Comparison of ENCODE assay signal across 36 cellular contexts in genomic region chr10:3037182-3037581, GRCh38.
"Had no signal": no experiment of that assay in that cellular context is flagged by ENCODE, and none has a peak within 500 bp of the region (broad histone marks: within the 10 kb centered on the region; RNA-seq: fewer than 3 reads in every experiment).

No MANE protein-coding gene starts in this region.

- FAIRE-seq: RCC 7860 had no signal

- H3K4me2 ChIP-seq: PC-9 had no signal

- H3K4me1 ChIP-seq: ascending aorta had no signal

- H3K27me3 ChIP-seq: ascending aorta had no signal

- H3K4me3 ChIP-seq: ascending aorta, MG63, PC-9 had no signal

- ATAC-seq: activated CD4-positive, alpha-beta T cell treated with anti-CD3 and anti-CD28 coated beads for 36 hours; activated CD4-positive, CD25-positive, alpha-beta regulatory T cell treated with anti-CD3 and anti-CD28 coated beads, Interleukin-2, amount 50 U/mL, for 24 hours; activated CD8-positive, alpha-beta T cell treated with anti-CD3 and anti-CD28 coated beads, Interleukin-2, amount 10 ng/mL, durations not matched to agents 7 days and 5 days; Right ventricle myocardium inferior; SK-N-SH treated with all-trans-retinoic acid at 6 μM for 48 hours had no signal

- H3K27ac Mint-ChIP-seq: activated CD4-positive, alpha-beta T cell treated with anti-CD3 and anti-CD28 coated beads for 36 hours; activated CD4-positive, alpha-beta T cell treated with anti-CD3 and anti-CD28 coated beads, Interleukin-2, amount 10 ng/mL, durations not matched to agents 7 days and 5 days; activated CD8-positive, alpha-beta T cell treated with anti-CD3 and anti-CD28 coated beads, Interleukin-2, amount 10 ng/mL, durations not matched to agents 7 days and 5 days; activated naive CD4-positive, alpha-beta T cell treated with anti-CD3 and anti-CD28 coated beads, Interleukin-2, amount 50 U/mL, for 24 hours; activated naive CD8-positive, alpha-beta T cell treated with anti-CD3 and anti-CD28 coated beads, Interleukin-2, amount 10 ng/mL, durations not matched to agents 7 days and 5 days; activated T-cell treated with anti-CD3 and anti-CD28 coated beads, Interleukin-2, amount 50 U/mL, for 24 hours; activated T-helper 2 cell treated with anti-CD3 and anti-CD28 coated beads, Interferon-gamma antibody, Interleukin-2, Interleukin-4, amounts not matched to agents 10 μg/mL and 5 μg/mL and 100 μg/mL, durations not matched to agents 14 hours and 24 hours and 36 hours had no signal

- H3K4me1 Mint-ChIP-seq: activated naive CD4-positive, alpha-beta T cell treated with anti-CD3 and anti-CD28 coated beads, Interleukin-2, amount 50 U/mL, for 24 hours had no signal

- H3K36me3 Mint-ChIP-seq: activated naive CD4-positive, alpha-beta T cell treated with anti-CD3 and anti-CD28 coated beads, Interleukin-2, amount 50 U/mL, for 24 hours had no signal

- H3K36me3 ChIP-seq: ascending aorta, MG63, WERI-Rb-1 had no signal

- H3K4me3 Mint-ChIP-seq: activated CD4-positive, alpha-beta T cell treated with anti-CD3 and anti-CD28 coated beads for 36 hours; activated CD4-positive, alpha-beta T cell treated with anti-CD3 and anti-CD28 coated beads, Interleukin-2, amount 10 ng/mL, durations not matched to agents 7 days and 5 days; activated CD8-positive, alpha-beta T cell treated with anti-CD3 and anti-CD28 coated beads, Interleukin-2, amount 10 ng/mL, durations not matched to agents 7 days and 5 days; activated naive CD4-positive, alpha-beta T cell treated with anti-CD3 and anti-CD28 coated beads, Interleukin-2, amount 50 U/mL, for 24 hours; activated naive CD8-positive, alpha-beta T cell treated with anti-CD3 and anti-CD28 coated beads, Interleukin-2, amount 10 ng/mL, durations not matched to agents 7 days and 5 days; activated T-cell treated with anti-CD3 and anti-CD28 coated beads, Interleukin-2, amount 50 U/mL, for 24 hours had no signal

- H2AFZ ChIP-seq: PC-9 had no signal

- DNase-seq: activated CD4-positive, alpha-beta T cell treated with anti-CD3 and anti-CD28 coated beads for 36 hours; activated CD4-positive, alpha-beta T cell treated with anti-CD3 and anti-CD28 coated beads, Interleukin-2, amount 10 ng/mL, durations not matched to agents 7 days and 5 days; activated CD4-positive, alpha-beta T cell treated with anti-CD3 and anti-CD28 coated beads, Interleukin-2, amount 50 U/mL, for 48 hours; activated CD8-positive, alpha-beta T cell treated with anti-CD3 and anti-CD28 coated beads, Interleukin-2, amount 10 ng/mL, durations not matched to agents 7 days and 5 days; activated gamma-delta T cell; activated naive CD4-positive, alpha-beta T cell treated with Interleukin-2 at 50 U/mL for 16 hours; activated naive CD8-positive, alpha-beta T cell treated with anti-CD3 and anti-CD28 coated beads, Interleukin-2, amount 10 ng/mL, durations not matched to agents 7 days and 5 days; activated T-cell treated with anti-CD3 and anti-CD28 coated beads, Interleukin-2, amount 50 U/mL, for 24 hours; amygdala; Kasumi-1; MG63; NCI-H1048; NCI-H1105 treated with DMSO at 0.1 percent for 48 hours; NCI-H1436; NCI-H1694; NCI-H2029; NCI-H2171; NCI-H510A; NCI-H526; NCI-H748 treated with DMSO at 0.1 percent for 48 hours; NK-92 treated with Interleukin-12 subunit alpha and Interleukin-12 subunit beta, amount 100 ng/mL, for 24 hours; PC-9; SIG-M5; SW 1271; T-helper 1 cell; T-helper 2 cell; T-helper 9 cell; WERI-Rb-1 had no signal

- H3K9me3 ChIP-seq: ascending aorta, MG63 had no signal

- H3K9me3 Mint-ChIP-seq: activated naive CD4-positive, alpha-beta T cell treated with anti-CD3 and anti-CD28 coated beads, Interleukin-2, amount 50 U/mL, for 24 hours had no signal

- H3K27ac ChIP-seq: ascending aorta, PC-9, RWPE1, WERI-Rb-1 had no signal
